8 cellular contexts compared by ENCODE assay signal in the genomic region with DNA sequence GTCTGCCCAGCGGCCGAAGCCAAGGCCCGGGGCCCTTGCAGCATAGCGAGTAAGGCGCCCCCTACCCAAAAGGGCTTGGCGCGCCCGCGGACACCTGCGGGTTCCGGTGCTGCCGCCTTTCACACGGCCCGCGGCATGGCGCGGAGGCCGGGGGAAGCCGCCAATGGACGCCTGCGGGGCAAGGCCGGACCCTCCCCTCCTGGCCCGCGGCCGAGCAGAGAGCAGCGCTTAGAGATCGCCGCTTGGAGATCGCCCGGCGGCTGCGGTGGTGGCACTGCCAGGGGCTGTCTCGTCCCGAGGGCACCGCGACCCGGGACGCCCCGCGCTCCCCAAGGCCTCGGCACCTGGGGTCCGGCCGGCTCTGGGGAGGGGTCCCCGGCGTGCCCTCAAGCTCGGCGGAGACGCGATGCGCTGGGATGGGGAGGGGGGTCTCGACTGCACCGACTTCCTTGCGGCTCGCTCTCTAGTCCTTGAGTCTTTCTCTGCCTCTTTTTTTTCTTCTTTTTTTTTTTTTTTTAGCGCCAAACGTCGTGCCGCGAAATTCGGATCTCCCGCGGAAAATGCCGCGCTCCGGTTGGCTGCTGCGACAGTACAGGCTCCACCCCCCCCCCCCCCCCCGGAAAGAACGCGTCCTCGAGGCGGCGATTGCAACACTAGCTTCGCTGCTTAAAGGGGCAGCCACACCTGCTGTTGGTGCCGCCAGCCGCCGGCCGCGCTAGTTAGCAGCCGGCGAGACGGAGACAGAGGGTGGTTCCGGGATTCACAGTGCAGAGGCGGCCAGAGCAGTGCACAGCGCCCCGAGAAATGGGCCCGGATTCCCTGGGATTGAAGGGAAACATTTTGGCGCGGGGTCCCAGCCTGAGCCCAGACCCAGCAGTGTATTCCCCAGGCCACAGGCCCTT. TPM values are rescaled to one million over a fixed set of nuclear protein-coding genes. Genes with fewer than 3 reads are reported as not detected.
DNase-seq lines count a peak whose midpoint lies in the region; ATAC-seq lines count a peak whose summit lies in the region.

A gene with protein sequence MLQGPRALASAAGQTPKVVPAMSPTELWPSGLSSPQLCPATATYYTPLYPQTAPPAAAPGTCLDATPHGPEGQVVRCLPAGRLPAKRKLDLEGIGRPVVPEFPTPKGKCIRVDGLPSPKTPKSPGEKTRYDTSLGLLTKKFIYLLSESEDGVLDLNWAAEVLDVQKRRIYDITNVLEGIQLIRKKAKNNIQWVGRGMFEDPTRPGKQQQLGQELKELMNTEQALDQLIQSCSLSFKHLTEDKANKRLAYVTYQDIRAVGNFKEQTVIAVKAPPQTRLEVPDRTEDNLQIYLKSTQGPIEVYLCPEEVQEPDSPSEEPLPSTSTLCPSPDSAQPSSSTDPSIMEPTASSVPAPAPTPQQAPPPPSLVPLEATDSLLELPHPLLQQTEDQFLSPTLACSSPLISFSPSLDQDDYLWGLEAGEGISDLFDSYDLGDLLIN (minus strand): TSS at position 484 of the 902 bp plus-strand sequence. CDS start 440 bp downstream, at position 44.

- in situ Hi-C loops in HAP-1 (cut with MboI; ENCODE audit: low sequenced_read_pairs), result no loop called here

- H3K4me3 ChIP-seq in HAP-1 (peak within 1 kb of the TSS; percentile 61), right cardiac atrium (ENCODE audit: low read length) (peak within 1 kb of the TSS; percentile 53), aorta (ENCODE audit: low read length in 2 of 2) (no peak within 1 kb of the TSS)

- peak; percentile 89 for DNase-seq in Daoy (ENCODE audit: low read depth)
- DNase-seq in HAP-1 (ENCODE audit: low spot score in 2 of 2), result peak; percentile 87 to 89
- DNase-seq in NCI-H146 treated with DMSO at 0.1 percent for 48 hours (lab: John Stamatoyannopoulos, UW; ENCODE audit: unreplicated experiment), result peak; percentile 37
- DNase-seq in T-helper 2 cell, result peak; percentile 64 to 95 (median 70)
- DNase-seq in amygdala (lab: John Stamatoyannopoulos, UW), result peak in 54 of 56 donors; percentile 20 to 87 (median 65)
- peak; percentile 87 to 95 (median 92) for DNase-seq in right cardiac atrium
- peak; percentile 63 for DNase-seq in renal cortical epithelial cell (ENCODE audit: low read depth)
- peak; percentile 90 to 92 for DNase-seq in aorta

- H3K4me1 ChIP-seq in HAP-1, result peaks cover 41% of the 10 kb centered on the region
- no peaks in the 10 kb centered on the region for H3K4me1 ChIP-seq in right cardiac atrium (ENCODE audit: control insufficient read depth, insufficient read depth, low read length)
- no peaks in the 10 kb centered on the region for H3K4me1 ChIP-seq in aorta (ENCODE audit: control insufficient read depth in 1 of 2, insufficient read depth in 2 of 2, low read length in 2 of 2)

- peak; percentile 81 to 84 for ATAC-seq in right cardiac atrium
- ATAC-seq in aorta (ENCODE audit: low FRiP score), result peak; percentile 85

- H3K27me3 ChIP-seq in HAP-1 (ENCODE audit: low read depth), result no peaks in the 10 kb centered on the region
- no peaks in the 10 kb centered on the region for H3K27me3 ChIP-seq in right cardiac atrium (ENCODE audit: control insufficient read depth, insufficient read depth)
- no peaks in the 10 kb centered on the region for H3K27me3 ChIP-seq in aorta (ENCODE audit: control insufficient read depth in 1 of 2, insufficient read depth in 2 of 2, low read length in 1 of 2)

- under 1% methylated on average over 88 of the region's 88 CpGs for WGBS in right cardiac atrium
- WGBS in aorta, 2 donors, result 1% methylated on average over 44 to 88 of the region's 88 CpGs

- H3K27ac ChIP-seq in right cardiac atrium (ENCODE audit: low read length) (no peak within 1 kb of the TSS), aorta (ENCODE audit: low read depth in 1 of 2, low read length in 2 of 2) (no peak within 1 kb of the TSS)

- H3K36me3 ChIP-seq in HAP-1 (replicated peaks) (peaks cover 17% of the 10 kb centered on the region), aorta (ENCODE audit: control insufficient read depth in 1 of 2, insufficient read depth in 2 of 2, low read length in 1 of 2) (no peaks in the 10 kb centered on the region)

- intact Hi-C loops in right cardiac atrium (cut with DNase I) (loop anchor here in 1 of 4 donors (10.0 kb wide), 1 partner anchor 246 kb away; no protein-coding TSS in a partner anchor), aorta (cut with DNase I) (loop anchor here in 1 of 2 donors (10.0 kb wide), 1 partner anchor 186 kb away; a partner anchor contains a TSS)

- H3K9me3 ChIP-seq in HAP-1, result no peaks in the 10 kb centered on the region
- H3K9me3 ChIP-seq in right cardiac atrium (ENCODE audit: control insufficient read depth, low read length), result no peaks in the 10 kb centered on the region
- no peaks in the 10 kb centered on the region for H3K9me3 ChIP-seq in aorta (ENCODE audit: control insufficient read depth, low read length)

RNA-seq across cellular contexts. Expression of the gene that starts here (rescaled TPM):
- 9.9 and 37.1 TPM in 2 replicates for total RNA-seq in Daoy (2014; rRNA removed; shearing (Covaris generic))
- total RNA-seq in right cardiac atrium, result under 1 TPM in 3 of 4 donors, not detected in 1; 0.06 to 0.82 (median 0.40) TPM
- 0.05 TPM for polyA plus RNA-seq in right cardiac atrium
- total RNA-seq in renal cortical epithelial cell, result 0.15 and 0.69 TPM in 2 replicates
- under 1 TPM; 0.42 to 0.96 TPM for total RNA-seq in aorta
- under 1 TPM in 1 of 2 donors, not detected in 1; 0.50 TPM for polyA plus RNA-seq in aorta

Comparison
In these comparisons a context has a peak if more than half of its experiments do, and no peak if none do; other contexts are left out.
1. Peak in DNase-seq, ATAC-seq and H3K4me3 ChIP-seq in right cardiac atrium; RNA of the gene not detected or under 1 TPM.
2. Peak in DNase-seq in renal cortical epithelial cell; RNA of the gene not detected or under 1 TPM.
3. Peak in DNase-seq and ATAC-seq in aorta; RNA of the gene not detected or under 1 TPM.
4. DNase-seq: peak in every context shown above with its lines; median percentile 92 in right cardiac atrium; 91 in aorta; 89 in Daoy; 88 in HAP-1; 70 in T-helper 2 cell; 65 in amygdala; 63 in renal cortical epithelial cell; 37 in NCI-H146 treated with DMSO at 0.1 percent for 48 hours.